ENCODE assay signal across 1 cellular context in genomic region chr1:39047374-39048229, GRCh38.
TF ChIP-seq lines count a peak whose summit lies in the region.

No MANE protein-coding gene starts in this region.

TF ChIP-seq in K562, 482 proteins besides CTCF, POLR2A, EP300 and RAD21 (continued from another document):
- TF ChIP-seq PKNOX1 (IDR thresholded peaks at IDR 0.05) (peak; percentile 62; the same call in 1 of the 2 replicates), NFIC (IDR thresholded peaks at IDR 0.05) (peak; percentile 27; the same call in 1 of the 2 replicates), TAL1 (IDR thresholded peaks at IDR 0.05) (peak; percentile 51), PCBP1 (IDR thresholded peaks at IDR 0.05; ENCODE audit: low read depth, low read length, poor library complexity, severe bottlenecking) (no peak), POLR2B (IDR thresholded peaks at IDR 0.05; ENCODE audit: low read depth, partially characterized antibody) (no peak), ATF1 (CRISPR knock-in tag; IDR thresholded peaks at IDR 0.05) (no peak), ATF1 (tag; IDR thresholded peaks at IDR 0.05) (peak; percentile 15; the same call in 1 of the 2 replicates), ZNF41 (CRISPR knock-in tag; conservative IDR thresholded peaks at IDR 0.05) (no peak), ZFX (CRISPR knock-in tag; IDR thresholded peaks at IDR 0.05) (peak; percentile 35; the same call in 1 of the 2 replicates), C11orf30 (IDR thresholded peaks at IDR 0.05; ENCODE audit: low read depth) (peak; percentile 63), CHD1 (IDR thresholded peaks at IDR 0.05; ENCODE audit: low read length) (peak; percentile 35), MAFG (tag; conservative IDR thresholded peaks at IDR 0.05) (peak; percentile 68), TEAD1 (CRISPR knock-in tag; IDR thresholded peaks at IDR 0.05) (no peak), ETS2 (tag; IDR thresholded peaks at IDR 0.05; ENCODE audit: borderline replicate concordance, poor library complexity, severe bottlenecking) (no peak), HDAC1 (IDR thresholded peaks at IDR 0.05) (no peak), MAFK (IDR thresholded peaks at IDR 0.05; ENCODE audit: low read length) (peak; percentile 23; the same call in 1 of the 2 replicates), NFE2 (IDR thresholded peaks at IDR 0.05; ENCODE audit: low read depth) (peak; percentile 63), ZBTB43 (CRISPR knock-in tag; IDR thresholded peaks at IDR 0.05) (no peak), KDM1A (IDR thresholded peaks at IDR 0.05) (peak; percentile 48 to 63; a peak in 3 of 4 replicates), FOXM1 (IDR thresholded peaks at IDR 0.05; ENCODE audit: low read depth) (peak; percentile 71), FOXM1 (CRISPR knock-in tag; IDR thresholded peaks at IDR 0.05; ENCODE audit: low read depth) (no peak), CTBP1 (IDR thresholded peaks at IDR 0.05; ENCODE audit: borderline replicate concordance) (peak; percentile 48; the same call in 1 of the 2 replicates), PHB2 (IDR thresholded peaks at IDR 0.05; ENCODE audit: low read depth) (0 out of 2 replicates have a peak, but pooled peaks have one; percentile 15), DPF2 (IDR thresholded peaks at IDR 0.05) (peak; percentile 78; the same call in 1 of the 2 replicates), HDAC2 (IDR thresholded peaks at IDR 0.05) (peak; percentile 15; the same call in 1 of the 2 replicates), CGGBP1 (CRISPR knock-in tag; IDR thresholded peaks at IDR 0.05) (no peak), RBFOX2 (IDR thresholded peaks at IDR 0.05; ENCODE audit: low read depth, low read length) (no peak), ARID1B (IDR thresholded peaks at IDR 0.05) (peak; percentile 80), ZNF384 (IDR thresholded peaks at IDR 0.05; ENCODE audit: low read depth, low read length) (peak; percentile 82), EGR1 (conservative IDR thresholded peaks at IDR 0.05) (no peak), EHMT2 (IDR thresholded peaks at IDR 0.05) (no peak), SMAD3 (CRISPR knock-in tag; conservative IDR thresholded peaks at IDR 0.05) (no peak), JUND (IDR thresholded peaks at IDR 0.05; ENCODE audit: borderline replicate concordance, low read depth, low read length) (peak; percentile 17; the same call in 1 of the 2 replicates), JUND (tag; IDR thresholded peaks at IDR 0.05; ENCODE audit: borderline replicate concordance, low read depth, low read length) (no peak; the same call in 2 of the 3 replicates), ZNF121 (CRISPR knock-in tag; conservative IDR thresholded peaks at IDR 0.05) (peak; percentile 85), MCM5 (IDR thresholded peaks at IDR 0.05; ENCODE audit: low read depth) (no peak), RBM39 (optimal IDR thresholded peaks at IDR 0.05; ENCODE audit: low read depth, low read length) (peak; percentile 36), E2F6 (IDR thresholded peaks at IDR 0.05; ENCODE audit: borderline replicate concordance in 1 of 2, extremely low read depth in 1 of 2, insufficient read depth in 1 of 2, insufficient read length in 1 of 2, low read depth in 1 of 2, low read length in 1 of 2, poor library complexity in 1 of 2, severe bottlenecking in 1 of 2) (peak in 1 of 2 experiments; percentile 6), LCOR (CRISPR knock-in tag; IDR thresholded peaks at IDR 0.05) (0 out of 2 replicates have a peak, but pooled peaks have one; percentile 30), ZNF3 (CRISPR knock-in tag; IDR thresholded peaks at IDR 0.05) (no peak), KLF16 (IDR thresholded peaks at IDR 0.05) (no peak), FOSL1 (tag; conservative IDR thresholded peaks at IDR 0.05) (peak; percentile 53; the same call in 1 of the 2 replicates), RCOR1 (IDR thresholded peaks at IDR 0.05; ENCODE audit: borderline replicate concordance in 1 of 2, low read depth in 2 of 2, low read length in 2 of 2) (peak in 1 of 2 experiments; percentile 51; a peak in 1 of 4 replicates), POLR2AphosphoS2 (IDR thresholded peaks at IDR 0.05; ENCODE audit: low read length) (no peak), TRIM24 (IDR thresholded peaks at IDR 0.05) (peak in 1 of 2 experiments; percentile 43; a peak in 1 of 4 replicates), SP1 (CRISPR knock-in tag; IDR thresholded peaks at IDR 0.05) (peak; percentile 24; the same call in 1 of the 2 replicates), CBX3 (IDR thresholded peaks at IDR 0.05; ENCODE audit: borderline replicate concordance in 1 of 2, low read length in 2 of 2) (peak in 1 of 2 experiments; percentile 39; a peak in 1 of 3 replicates), MAX (CRISPR knock-in tag; IDR thresholded peaks at IDR 0.05) (no peak), SMARCA4 (IDR thresholded peaks at IDR 0.05) (peak; percentile 61; the same call in 1 of the 2 replicates), ZNF316 (IDR thresholded peaks at IDR 0.05) (peak; percentile 74), ASH1L (IDR thresholded peaks at IDR 0.05; ENCODE audit: borderline replicate concordance, low read depth, partially characterized antibody) (no peak), PHF8 (IDR thresholded peaks at IDR 0.05; ENCODE audit: borderline replicate concordance, low read length) (no peak), MAFF (IDR thresholded peaks at IDR 0.05; ENCODE audit: low read length) (peak; percentile 33; the same call in 1 of the 2 replicates), DACH1 (IDR thresholded peaks at IDR 0.05; ENCODE audit: partially characterized antibody) (peak; percentile 61), ARID3A (IDR thresholded peaks at IDR 0.05; ENCODE audit: borderline replicate concordance, low read depth, low read length) (0 out of 2 replicates have a peak, but pooled peaks have one; percentile 42), CBFA2T3 (IDR thresholded peaks at IDR 0.05) (peak; percentile 70), TCF3 (CRISPR knock-in tag; IDR thresholded peaks at IDR 0.05) (peak; percentile 62), LEF1 (IDR thresholded peaks at IDR 0.05) (0 out of 2 replicates have a peak, but pooled peaks have one; percentile 23), HDAC3 (IDR thresholded peaks at IDR 0.05; ENCODE audit: borderline replicate concordance, partially characterized antibody) (no peak)
- TF ChIP-seq, protein P1, sequence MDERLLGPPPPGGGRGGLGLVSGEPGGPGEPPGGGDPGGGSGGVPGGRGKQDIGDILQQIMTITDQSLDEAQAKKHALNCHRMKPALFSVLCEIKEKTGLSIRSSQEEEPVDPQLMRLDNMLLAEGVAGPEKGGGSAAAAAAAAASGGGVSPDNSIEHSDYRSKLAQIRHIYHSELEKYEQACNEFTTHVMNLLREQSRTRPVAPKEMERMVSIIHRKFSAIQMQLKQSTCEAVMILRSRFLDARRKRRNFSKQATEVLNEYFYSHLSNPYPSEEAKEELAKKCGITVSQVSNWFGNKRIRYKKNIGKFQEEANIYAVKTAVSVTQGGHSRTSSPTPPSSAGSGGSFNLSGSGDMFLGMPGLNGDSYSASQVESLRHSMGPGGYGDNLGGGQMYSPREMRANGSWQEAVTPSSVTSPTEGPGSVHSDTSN (CRISPR knock-in tag; IDR thresholded peaks at IDR 0.05; ENCODE audit: low read depth): no peak
- TF ChIP-seq, protein P1 (tag; conservative IDR thresholded peaks at IDR 0.05; ENCODE audit: low read depth): peak; percentile 56; the same call in 1 of the 2 replicates
- TF ChIP-seq, protein P2, sequence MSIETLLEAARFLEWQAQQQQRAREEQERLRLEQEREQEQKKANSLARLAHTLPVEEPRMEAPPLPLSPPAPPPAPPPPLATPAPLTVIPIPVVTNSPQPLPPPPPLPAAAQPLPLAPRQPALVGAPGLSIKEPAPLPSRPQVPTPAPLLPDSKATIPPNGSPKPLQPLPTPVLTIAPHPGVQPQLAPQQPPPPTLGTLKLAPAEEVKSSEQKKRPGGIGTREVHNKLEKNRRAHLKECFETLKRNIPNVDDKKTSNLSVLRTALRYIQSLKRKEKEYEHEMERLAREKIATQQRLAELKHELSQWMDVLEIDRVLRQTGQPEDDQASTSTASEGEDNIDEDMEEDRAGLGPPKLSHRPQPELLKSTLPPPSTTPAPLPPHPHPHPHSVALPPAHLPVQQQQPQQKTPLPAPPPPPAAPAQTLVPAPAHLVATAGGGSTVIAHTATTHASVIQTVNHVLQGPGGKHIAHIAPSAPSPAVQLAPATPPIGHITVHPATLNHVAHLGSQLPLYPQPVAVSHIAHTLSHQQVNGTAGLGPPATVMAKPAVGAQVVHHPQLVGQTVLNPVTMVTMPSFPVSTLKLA (conservative IDR thresholded peaks at IDR 0.05): peak in 1 of 2 experiments; percentile 27; a peak in 1 of 4 replicates
